Comparison of ENCODE assay signal across 8 cellular contexts in the genomic region with DNA sequence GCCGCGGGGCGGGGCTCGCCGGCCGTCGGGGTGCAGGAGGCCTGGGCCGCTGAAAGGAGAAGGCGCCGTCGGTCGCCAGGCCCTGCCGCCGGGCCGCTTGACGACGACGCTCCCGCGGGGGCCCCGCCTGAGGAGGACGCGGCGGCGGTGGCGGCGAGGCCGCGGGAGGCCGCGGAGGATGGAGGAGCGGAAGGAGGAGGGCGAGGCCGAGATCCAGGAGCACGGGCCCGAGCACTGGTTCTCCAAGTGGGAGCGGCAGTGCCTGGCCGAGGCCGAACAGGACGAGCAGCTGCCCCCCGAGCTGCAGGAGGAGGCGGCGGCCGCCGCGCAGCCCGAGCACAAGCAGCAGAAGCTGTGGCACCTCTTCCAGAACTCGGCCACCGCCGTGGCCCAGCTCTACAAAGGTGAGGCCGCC. TPM values are rescaled to one million over a fixed set of nuclear protein-coding genes. Genes with fewer than 3 reads are reported as not detected.
DNase-seq lines count a peak whose midpoint lies in the region; ATAC-seq and TF ChIP-seq lines count a peak whose summit lies in the region.

No MANE protein-coding gene starts in this region.

- H3K36me3 ChIP-seq in duodenal mucosa (ENCODE audit: control insufficient read depth in 1 of 2, insufficient read depth in 2 of 2, low read length in 2 of 2) (peaks cover 0 to 8% of the 10 kb centered on the region in 2 donors), mucosa of descending colon (ENCODE audit: low read depth) (no peaks in the 10 kb centered on the region)

- no peaks in the 10 kb centered on the region for H3K27me3 ChIP-seq in duodenal mucosa (ENCODE audit: control insufficient read depth in 1 of 2, insufficient read depth in 2 of 2, low read length in 2 of 2)

- H3K4me3 ChIP-seq in WI38 (ENCODE audit: low read depth, low read length) (peak overlapping the region; percentile 95), duodenal mucosa (ENCODE audit: low read depth in 1 of 2, low read length in 2 of 2) (peak overlapping the region; percentile 89 to 92), mucosa of descending colon (peak overlapping the region; percentile 95)

- intact Hi-C loops in mucosa of descending colon (cut with DNase I, micrococcal nuclease): no loop called here

- no peak for TF ChIP-seq CTCF in WI38 (IDR thresholded peaks at IDR 0.05; ENCODE audit: low read depth, low read length)
- TF ChIP-seq CTCF in mucosa of descending colon (IDR thresholded peaks at IDR 0.05): no peak

- H3K27ac ChIP-seq in duodenal mucosa (ENCODE audit: low read depth, low read length): peak overlapping the region; percentile 99
- H3K27ac ChIP-seq in temporal lobe (ENCODE audit: low read depth, low read length): peak overlapping the region; percentile 86

- DNase-seq in Ammon's horn (ENCODE audit: low spot score) (peak; percentile 24), mucosa of descending colon (peak; percentile 46 to 82 (median 72)), cerebellar cortex (ENCODE audit: low spot score) (no peak)

- H3K4me1 ChIP-seq in duodenal mucosa (ENCODE audit: control insufficient read depth in 1 of 2, insufficient read depth in 2 of 2, low read length in 2 of 2): peaks cover 34 to 36% of the 10 kb centered on the region in 2 donors
- H3K4me1 ChIP-seq in mucosa of descending colon (ENCODE audit: low read depth): peaks cover 38% of the 10 kb centered on the region

- peak; percentile 12 for ATAC-seq in GM19043 (IDR thresholded peaks at IDR 0.05; ENCODE audit: low read depth, unreplicated experiment)
- ATAC-seq in HG03354 (IDR thresholded peaks at IDR 0.05; ENCODE audit: poor library complexity, severe bottlenecking, unreplicated experiment): peak; percentile 20
- peak; percentile 41 for ATAC-seq in mucosa of descending colon

- peak overlapping the region; percentile 94 to 97 for H3K9ac ChIP-seq in duodenal mucosa (ENCODE audit: low read depth in 1 of 2, low read length in 2 of 2)

- no peaks in the 10 kb centered on the region for H3K9me3 ChIP-seq in duodenal mucosa (ENCODE audit: control insufficient read depth in 1 of 2, low read length in 2 of 2)
- H3K9me3 ChIP-seq in mucosa of descending colon: no peaks in the 10 kb centered on the region

RNA-seq across cellular contexts. Expression of a gene that starts 0.4 kb away (rescaled TPM):
- total RNA-seq in mucosa of descending colon (10 to 100 TPM; 55.8 to 69.8 (median 56.0) TPM), temporal lobe (91.7 TPM)
